Comparison of ENCODE assay signal across 9 cellular contexts in genomic region chr11:61718613-61719302, GRCh38. TPM values are rescaled to one million over a fixed set of nuclear protein-coding genes. Genes with fewer than 3 reads are reported as not detected.
DNase-seq lines count a peak whose midpoint lies in the region; ATAC-seq and TF ChIP-seq lines count a peak whose summit lies in the region.
"Had no signal": no experiment of that assay in that cellular context is flagged by ENCODE, and none has a peak within 500 bp of the region (broad histone marks: within the 10 kb centered on the region; RNA-seq: fewer than 3 reads in every experiment).

No MANE protein-coding gene starts in this region.

- H3K4me2 ChIP-seq in osteoblast (ENCODE audit: insufficient read depth, low read length) (peak overlapping the region; percentile 75), MM.1S (ENCODE audit: low read depth, low read length) (no peak overlapping the region)

- H3K36me3 ChIP-seq in SJSA1 = peaks cover 5% of the 10 kb centered on the region
- peaks cover 8% of the 10 kb centered on the region for H3K36me3 ChIP-seq in osteoblast (ENCODE audit: insufficient read depth, low read length)
- no peaks in the 10 kb centered on the region for H3K36me3 ChIP-seq in MM.1S (replicated peaks; ENCODE audit: insufficient read depth, low read length)

- no peak for TF ChIP-seq CTCF in osteoblast (IDR thresholded peaks at IDR 0.05; ENCODE audit: extremely low read depth, low read depth, low read length)
- no peak for TF ChIP-seq CTCF in MM.1S (IDR thresholded peaks at IDR 0.05; ENCODE audit: low read length)

- peak overlapping the region; percentile 49 for H3K4me3 ChIP-seq in SJSA1
- H3K4me3 ChIP-seq in osteoblast (ENCODE audit: insufficient read depth, low read length) = peak overlapping the region; percentile 80
- no peak overlapping the region for H3K4me3 ChIP-seq in MM.1S (ENCODE audit: low read length)

- H3K27me3 ChIP-seq in SJSA1 (replicated peaks) (no peaks in the 10 kb centered on the region), osteoblast (ENCODE audit: insufficient read depth, low read length) (no peaks in the 10 kb centered on the region), MM.1S (replicated peaks; ENCODE audit: insufficient read depth, low read length) (peaks cover 93% of the 10 kb centered on the region)

- H3K9me3 ChIP-seq in SJSA1 (replicated peaks) (no peaks in the 10 kb centered on the region), osteoblast (ENCODE audit: low read depth, low read length) (no peaks in the 10 kb centered on the region), MM.1S (replicated peaks; ENCODE audit: insufficient read depth, low read length) (no peaks in the 10 kb centered on the region)

- H3K9ac ChIP-seq in MM.1S (ENCODE audit: low read length) = no peak overlapping the region

- no peaks in the 10 kb centered on the region for H3K9me2 ChIP-seq in MM.1S (replicated peaks; ENCODE audit: insufficient read depth, low read length)

- intact Hi-C loops in head of caudate nucleus (cut with DNase I) = no loop called here

- no peaks in the 10 kb centered on the region for H3F3A ChIP-seq in MM.1S (ENCODE audit: insufficient read depth, low read length)

- H4K20me1 ChIP-seq in osteoblast (ENCODE audit: insufficient read depth, low read length) = no peaks in the 10 kb centered on the region
- no peaks in the 10 kb centered on the region for H4K20me1 ChIP-seq in MM.1S (ENCODE audit: insufficient read depth, low read length)

- H2AFZ ChIP-seq in osteoblast (ENCODE audit: low read length) = peak overlapping the region; percentile 74
- no peak overlapping the region for H2AFZ ChIP-seq in MM.1S (ENCODE audit: low read length)

- DNase-seq in AG20443 (ENCODE audit: low spot score) (peak; percentile 89), SJSA1 (ENCODE audit: low read depth in 1 of 2, low spot score in 2 of 2) (peak; percentile 84 to 91), head of caudate nucleus (peak in 22 of 42 donors; percentile 35 to 74 (median 52)), osteoblast (ENCODE audit: insufficient read length, low spot score, missing footprints) (peak; percentile 99), NCI-H345 (lab: John Stamatoyannopoulos, UW) (no peak), MM.1S (no peak), HUDEP-2 (lab: John Stamatoyannopoulos, UW; ENCODE audit: unreplicated experiment in 76 of 76) (no peak)
- DNase-seq: SW 1271 had no signal

- peak overlapping the region; percentile 54 for H3K27ac ChIP-seq in SJSA1
- peak overlapping the region; percentile 61 for H3K27ac ChIP-seq in osteoblast (ENCODE audit: low read depth, low read length)
- H3K27ac ChIP-seq in MM.1S (ENCODE audit: low read length) = no peak overlapping the region

- H3K79me2 ChIP-seq in osteoblast (ENCODE audit: insufficient read depth, low read length) (peaks cover 24% of the 10 kb centered on the region), MM.1S (ENCODE audit: low read length) (no peaks in the 10 kb centered on the region)

- no peak for ATAC-seq in GM19455 (IDR thresholded peaks at IDR 0.05; ENCODE audit: unreplicated experiment)

- peaks cover 20% of the 10 kb centered on the region for H3K4me1 ChIP-seq in SJSA1 (replicated peaks)
- peaks cover 19% of the 10 kb centered on the region for H3K4me1 ChIP-seq in osteoblast (ENCODE audit: insufficient read depth, low read length)
- no peaks in the 10 kb centered on the region for H3K4me1 ChIP-seq in MM.1S (ENCODE audit: low read length)

RNA-seq across cellular contexts. Expression of gene MYRF, which starts 33.7 kb away (rescaled TPM):
- total RNA-seq in SJSA1 (2014; rRNA removed; shearing (Covaris generic)) = 1.4 and 3.1 TPM in 2 replicates
- 0.29 and 0.36 TPM in 2 replicates for total RNA-seq in osteoblast

RNA-seq across cellular contexts. Expression of gene DAGLA, which starts 38.6 kb away (rescaled TPM):
- 2.6 TPM in 2 replicates for total RNA-seq in SJSA1 (2014; rRNA removed; shearing (Covaris generic))
- total RNA-seq in osteoblast = 2.9 and 3.6 TPM in 2 replicates

Comparison
In these comparisons a context has a peak if more than half of its experiments do, and no peak if none do; other contexts are left out.
1. DNase-seq: peak in AG20443 (single experiment), SJSA1 (2 of 2), head of caudate nucleus (22 of 42) and osteoblast (single experiment); none in NCI-H345 (single experiment), MM.1S (single experiment) and HUDEP-2 (0 of 76).